In the genomic region with DNA sequence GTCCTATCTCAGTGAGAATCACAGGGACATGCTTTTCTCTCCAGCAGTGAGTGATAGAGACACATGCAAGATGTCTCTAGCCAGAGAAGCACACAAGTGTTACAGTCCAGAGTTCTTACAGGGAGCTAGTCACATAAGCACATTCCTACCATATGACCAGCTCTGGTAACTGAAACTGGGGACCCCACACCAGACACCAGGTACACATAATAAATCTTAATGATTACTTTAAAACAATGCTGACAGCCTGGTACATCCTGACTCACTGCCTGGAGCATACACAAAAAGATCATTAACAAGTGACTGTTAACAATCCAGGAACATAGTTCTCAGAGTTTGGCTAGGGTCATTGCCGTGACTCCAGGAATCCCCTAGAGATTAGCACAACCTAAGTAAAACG, we compare ENCODE assay signal across 1 cellular context.
TF ChIP-seq lines count a peak whose summit lies in the region.

No MANE protein-coding gene starts in this region.

TF ChIP-seq in WTC11, 78 proteins besides CTCF, POLR2A, EP300 and RAD21 (continued from another document):
- TF ChIP-seq, protein P1, sequence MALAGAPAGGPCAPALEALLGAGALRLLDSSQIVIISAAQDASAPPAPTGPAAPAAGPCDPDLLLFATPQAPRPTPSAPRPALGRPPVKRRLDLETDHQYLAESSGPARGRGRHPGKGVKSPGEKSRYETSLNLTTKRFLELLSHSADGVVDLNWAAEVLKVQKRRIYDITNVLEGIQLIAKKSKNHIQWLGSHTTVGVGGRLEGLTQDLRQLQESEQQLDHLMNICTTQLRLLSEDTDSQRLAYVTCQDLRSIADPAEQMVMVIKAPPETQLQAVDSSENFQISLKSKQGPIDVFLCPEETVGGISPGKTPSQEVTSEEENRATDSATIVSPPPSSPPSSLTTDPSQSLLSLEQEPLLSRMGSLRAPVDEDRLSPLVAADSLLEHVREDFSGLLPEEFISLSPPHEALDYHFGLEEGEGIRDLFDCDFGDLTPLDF (CRISPR knock-in tag; IDR thresholded peaks at IDR 0.05), result no peak
- TF ChIP-seq ELF4 (CRISPR knock-in tag; IDR thresholded peaks at IDR 0.05; ENCODE audit: low read depth) (no peak), ZBTB21 (CRISPR knock-in tag; IDR thresholded peaks at IDR 0.05; ENCODE audit: borderline replicate concordance) (no peak), FOXK1 (CRISPR knock-in tag; IDR thresholded peaks at IDR 0.05) (no peak), TP53 (CRISPR knock-in tag; IDR thresholded peaks at IDR 0.05) (no peak), NR2C2 (CRISPR knock-in tag; IDR thresholded peaks at IDR 0.05) (no peak)
- TF ChIP-seq, protein P2, sequence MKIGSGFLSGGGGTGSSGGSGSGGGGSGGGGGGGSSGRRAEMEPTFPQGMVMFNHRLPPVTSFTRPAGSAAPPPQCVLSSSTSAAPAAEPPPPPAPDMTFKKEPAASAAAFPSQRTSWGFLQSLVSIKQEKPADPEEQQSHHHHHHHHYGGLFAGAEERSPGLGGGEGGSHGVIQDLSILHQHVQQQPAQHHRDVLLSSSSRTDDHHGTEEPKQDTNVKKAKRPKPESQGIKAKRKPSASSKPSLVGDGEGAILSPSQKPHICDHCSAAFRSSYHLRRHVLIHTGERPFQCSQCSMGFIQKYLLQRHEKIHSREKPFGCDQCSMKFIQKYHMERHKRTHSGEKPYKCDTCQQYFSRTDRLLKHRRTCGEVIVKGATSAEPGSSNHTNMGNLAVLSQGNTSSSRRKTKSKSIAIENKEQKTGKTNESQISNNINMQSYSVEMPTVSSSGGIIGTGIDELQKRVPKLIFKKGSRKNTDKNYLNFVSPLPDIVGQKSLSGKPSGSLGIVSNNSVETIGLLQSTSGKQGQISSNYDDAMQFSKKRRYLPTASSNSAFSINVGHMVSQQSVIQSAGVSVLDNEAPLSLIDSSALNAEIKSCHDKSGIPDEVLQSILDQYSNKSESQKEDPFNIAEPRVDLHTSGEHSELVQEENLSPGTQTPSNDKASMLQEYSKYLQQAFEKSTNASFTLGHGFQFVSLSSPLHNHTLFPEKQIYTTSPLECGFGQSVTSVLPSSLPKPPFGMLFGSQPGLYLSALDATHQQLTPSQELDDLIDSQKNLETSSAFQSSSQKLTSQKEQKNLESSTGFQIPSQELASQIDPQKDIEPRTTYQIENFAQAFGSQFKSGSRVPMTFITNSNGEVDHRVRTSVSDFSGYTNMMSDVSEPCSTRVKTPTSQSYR (CRISPR knock-in tag; IDR thresholded peaks at IDR 0.05), result no peak
